In genomic region chr2:133817680-133818566, GRCh38 we compare ENCODE assay signal across 12 cellular contexts.
A peak's percentile ranks its signal among the peaks of the same experiment; 100 is the strongest.
DNase-seq lines count a peak whose midpoint lies in the region; ATAC-seq and TF ChIP-seq lines count a peak whose summit lies in the region.
"Had no signal": no experiment of that assay in that cellular context is flagged by ENCODE, and none has a peak within 500 bp of the region (broad histone marks: within the 10 kb centered on the region; RNA-seq: fewer than 3 reads in every experiment).

No MANE protein-coding gene starts in this region.

- H4K91ac ChIP-seq in mesenchymal stem cell (ENCODE audit: low read length): no peak overlapping the region

- H3K4me2 ChIP-seq in mesenchymal stem cell (ENCODE audit: low read length, poor library complexity, severe bottlenecking): no peak overlapping the region

- TF ChIP-seq CTCF in AG10803 (conservative IDR thresholded peaks at IDR 0.05; ENCODE audit: low read length) (no peak), brain microvascular endothelial cell (IDR thresholded peaks at IDR 0.05; ENCODE audit: low read depth, low read length, missing control alignments) (no peak)

- no peaks in the 10 kb centered on the region for H3K4me1 Mint-ChIP-seq in activated CD8-positive, alpha-beta memory T cell treated with anti-CD3 and anti-CD28 coated beads, Interleukin-2, amount 10 ng/mL, durations not matched to agents 7 days and 5 days

- H3K27ac Mint-ChIP-seq in activated CD8-positive, alpha-beta memory T cell treated with anti-CD3 and anti-CD28 coated beads, Interleukin-2, amount 10 ng/mL, durations not matched to agents 7 days and 5 days: no peak overlapping the region
- H3K27ac Mint-ChIP-seq: T-helper 1 cell treated with Interleukin-12 subunit alpha and Interleukin-12 subunit beta and Interleukin-4 antibody, amounts not matched to agents 30 μg/mL and 1 μg/mL, for 36 hours had no signal

- H3K36me3 Mint-ChIP-seq in activated CD8-positive, alpha-beta memory T cell treated with anti-CD3 and anti-CD28 coated beads, Interleukin-2, amount 10 ng/mL, durations not matched to agents 7 days and 5 days: no peaks in the 10 kb centered on the region

- H3K36me3 ChIP-seq in brain microvascular endothelial cell (replicated peaks) (no peaks in the 10 kb centered on the region), mesenchymal stem cell (ENCODE audit: control insufficient read depth in 1 of 2, insufficient read depth in 2 of 2, low read depth in 1 of 2, low read length in 2 of 2) (no peaks in the 10 kb centered on the region)

- H3K27me3 Mint-ChIP-seq in activated CD8-positive, alpha-beta memory T cell treated with anti-CD3 and anti-CD28 coated beads, Interleukin-2, amount 10 ng/mL, durations not matched to agents 7 days and 5 days: peaks cover 5% of the 10 kb centered on the region

- in situ Hi-C loops in brain microvascular endothelial cell (cut with HindIII; ENCODE audit: low pct_ligation_motif_present, low sequenced_read_pairs): no loop called here

- H3K4me3 Mint-ChIP-seq in activated CD8-positive, alpha-beta memory T cell treated with anti-CD3 and anti-CD28 coated beads, Interleukin-2, amount 10 ng/mL, durations not matched to agents 7 days and 5 days: no peak overlapping the region
- H3K4me3 Mint-ChIP-seq: neural crest cell; T-helper 1 cell treated with Interleukin-12 subunit alpha and Interleukin-12 subunit beta and Interleukin-4 antibody, amounts not matched to agents 30 μg/mL and 1 μg/mL, for 36 hours had no signal

- no peak overlapping the region for H3K18ac ChIP-seq in mesenchymal stem cell (ENCODE audit: low read depth in 1 of 2, low read length in 2 of 2)

- no peak overlapping the region for H3K14ac ChIP-seq in mesenchymal stem cell (ENCODE audit: low read length in 2 of 2)

- 0% methylated on average over 3 of the region's 9 CpGs for WGBS in mesenchymal stem cell

- no peaks in the 10 kb centered on the region for H3K79me1 ChIP-seq in mesenchymal stem cell (replicated peaks; ENCODE audit: low read length, poor library complexity, severe bottlenecking)

- peaks cover 25% of the 10 kb centered on the region for H3K4me1 ChIP-seq in mesenchymal stem cell (ENCODE audit: control insufficient read depth, insufficient read depth, low read depth, low read length)

- no peaks in the 10 kb centered on the region for H3K27me3 ChIP-seq in brain microvascular endothelial cell (replicated peaks)
- H3K27me3 ChIP-seq in mesenchymal stem cell (ENCODE audit: control insufficient read depth in 1 of 2, insufficient read depth in 1 of 2, low read length in 2 of 2): no peaks in the 10 kb centered on the region

- H3K4me3 ChIP-seq in AG10803 (ENCODE audit: low read length) (no peak overlapping the region), brain microvascular endothelial cell (ENCODE audit: low read depth, low read length) (no peak overlapping the region), mesenchymal stem cell (ENCODE audit: insufficient read depth in 1 of 2, low read depth in 1 of 2, low read length in 2 of 2) (no peak overlapping the region)

- no peak overlapping the region for H2AK5ac ChIP-seq in mesenchymal stem cell (ENCODE audit: low read length, severe bottlenecking)

- no peak for ATAC-seq in activated CD8-positive, alpha-beta memory T cell treated with anti-CD3 and anti-CD28 coated beads, Interleukin-2, amount 10 ng/mL, durations not matched to agents 7 days and 5 days
- ATAC-seq in GM18520 (IDR thresholded peaks at IDR 0.05; ENCODE audit: unreplicated experiment): no peak
- no peak for ATAC-seq in GM21529 (IDR thresholded peaks at IDR 0.05; ENCODE audit: unreplicated experiment)

- H2BK15ac ChIP-seq in mesenchymal stem cell (ENCODE audit: low read depth, poor library complexity, severe bottlenecking): no peak overlapping the region

- H3K9me3 ChIP-seq in mesenchymal stem cell (ENCODE audit: control insufficient read depth, low read length): no peaks in the 10 kb centered on the region

- no peak overlapping the region for H2AFZ ChIP-seq in mesenchymal stem cell (ENCODE audit: low read depth, low read length)

- no peak overlapping the region for H2BK12ac ChIP-seq in mesenchymal stem cell (ENCODE audit: low read length in 2 of 2)

- CTCF ChIA-PET in activated CD8-positive, alpha-beta memory T cell treated with anti-CD3 and anti-CD28 coated beads, Interleukin-2, amount 10 ng/mL, durations not matched to agents 7 days and 5 days (lab: Charles Lee): no interaction called here

- H4K8ac ChIP-seq in mesenchymal stem cell (ENCODE audit: low read length): no peak overlapping the region

- no peak overlapping the region for H2BK120ac ChIP-seq in mesenchymal stem cell (ENCODE audit: low read depth, low read length)

- H3K4ac ChIP-seq in mesenchymal stem cell (ENCODE audit: low read depth in 1 of 2, low read length in 2 of 2): no peak overlapping the region

- peak overlapping the region; percentile 50 for H3K9ac ChIP-seq in mesenchymal stem cell (ENCODE audit: low read length)

- H3K23ac ChIP-seq in mesenchymal stem cell (ENCODE audit: low read length in 2 of 2): no peak overlapping the region

- H2BK5ac ChIP-seq in mesenchymal stem cell (ENCODE audit: low read depth, low read length, poor library complexity, severe bottlenecking): peak overlapping the region; percentile 93

- no peaks in the 10 kb centered on the region for H3K9me3 Mint-ChIP-seq in activated CD8-positive, alpha-beta memory T cell treated with anti-CD3 and anti-CD28 coated beads, Interleukin-2, amount 10 ng/mL, durations not matched to agents 7 days and 5 days (ENCODE audit: low read depth)
- H3K9me3 Mint-ChIP-seq: T-helper 1 cell treated with Interleukin-12 subunit alpha and Interleukin-12 subunit beta and Interleukin-4 antibody, amounts not matched to agents 30 μg/mL and 1 μg/mL, for 36 hours had no signal

- DNase-seq in AG10803 (ENCODE audit: low read depth) (peak; percentile 95), HuH-7.5 (ENCODE audit: low spot score) (peak; percentile 27), brain microvascular endothelial cell (peak; percentile 96), mesenchymal stem cell (peak; percentile 97), NCI-H2081 (lab: John Stamatoyannopoulos, UW) (no peak)
- DNase-seq in activated CD8-positive, alpha-beta memory T cell treated with anti-CD3 and anti-CD28 coated beads, Interleukin-2, amount 10 ng/mL, durations not matched to agents 7 days and 5 days: no peak
- DNase-seq: activated effector memory CD4-positive, alpha-beta T cell treated with anti-CD3 and anti-CD28 coated beads, Interleukin-2, amount 50 U/mL, for 16 hours; NCI-H2107 had no signal

- H3K27ac ChIP-seq in brain microvascular endothelial cell: peak overlapping the region; percentile 93
- peak overlapping the region; percentile 86 for H3K27ac ChIP-seq in mesenchymal stem cell (ENCODE audit: low read length, poor library complexity, severe bottlenecking)

Comparison
In these comparisons a context has a peak if more than half of its experiments do, and no peak if none do; other contexts are left out.
1. DNase-seq: peak in AG10803 (single experiment), HuH-7.5 (single experiment), brain microvascular endothelial cell (single experiment) and mesenchymal stem cell (single experiment); none in NCI-H2081 (0 of 2) and activated CD8-positive, alpha-beta memory T cell treated with anti-CD3 and anti-CD28 coated beads, Interleukin-2, amount 10 ng/mL, durations not matched to agents 7 days and 5 days (single experiment).